ENCODE assay signal across 18 cellular contexts in the genomic region with DNA sequence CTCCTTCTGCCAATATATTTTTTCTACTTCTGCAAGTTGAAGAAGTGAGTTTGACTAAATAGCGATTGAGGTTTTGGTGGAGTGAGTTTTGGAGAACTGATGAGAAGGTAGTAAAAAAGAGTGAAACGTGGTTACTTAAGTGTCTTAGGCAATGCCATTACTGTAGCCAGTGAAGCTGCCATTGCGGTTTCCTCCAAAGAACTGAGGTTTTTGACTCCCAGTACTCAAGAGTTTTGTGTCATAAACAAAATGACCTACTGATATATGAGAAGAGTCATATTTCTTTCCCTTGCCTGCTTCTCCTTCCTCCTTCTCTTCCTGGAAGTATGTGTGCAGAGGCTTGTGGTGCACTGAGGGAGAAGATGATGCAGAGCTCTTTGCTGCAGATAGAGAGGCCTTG.
"Had no signal": no experiment of that assay in that cellular context is flagged by ENCODE, and none has a peak within 500 bp of the region (broad histone marks: within the 10 kb centered on the region; RNA-seq: fewer than 3 reads in every experiment).

No MANE protein-coding gene starts in this region.

- H3K27ac Mint-ChIP-seq: dendritic cell treated with granulocyte-macrophage colony-stimulating factor and Interleukin-4, amounts not matched to agents 40 ng/mL and 50 ng/mL, for 4 days; immature natural killer cell; mesothelial cell of epicardium had no signal

- H3K9me3 Mint-ChIP-seq: dendritic cell treated with granulocyte-macrophage colony-stimulating factor and Interleukin-4, amounts not matched to agents 40 ng/mL and 50 ng/mL, for 4 days; mesothelial cell of epicardium had no signal

- H3K27me3 Mint-ChIP-seq: dendritic cell treated with granulocyte-macrophage colony-stimulating factor and Interleukin-4, amounts not matched to agents 40 ng/mL and 50 ng/mL, for 4 days had no signal

- H3K4me2 ChIP-seq: smooth muscle cell had no signal

- H3K27me3 ChIP-seq: foreskin keratinocyte, right lobe of liver had no signal

- H3K9me3 ChIP-seq: lower lobe of right lung, right lobe of liver had no signal

- H3K36me3 ChIP-seq: lower lobe of right lung, right lobe of liver had no signal

- H3K4me3 ChIP-seq: lower lobe of right lung, right lobe of liver, smooth muscle cell had no signal

- H3K4me1 ChIP-seq: foreskin keratinocyte, lower lobe of right lung, right lobe of liver had no signal

- H3K27ac ChIP-seq: foreskin keratinocyte, lower lobe of right lung, right lobe of liver had no signal

- H3K4me3 Mint-ChIP-seq: dendritic cell treated with granulocyte-macrophage colony-stimulating factor and Interleukin-4, amounts not matched to agents 40 ng/mL and 50 ng/mL, for 4 days; immature natural killer cell; mesothelial cell of epicardium had no signal

- H3K36me3 Mint-ChIP-seq: immature natural killer cell, mesothelial cell of epicardium had no signal

- H3K4me1 Mint-ChIP-seq: immature natural killer cell had no signal

- DNase-seq: activated CD4-positive, CD25-positive, alpha-beta regulatory T cell treated with anti-CD3 and anti-CD28 coated beads, Interleukin-2, amount 50 U/mL, for 72 hours; activated effector memory CD4-positive, alpha-beta T cell treated with Interleukin-2 at 50 U/mL for 16 hours; activated naive CD4-positive, alpha-beta T cell treated with anti-CD3 and anti-CD28 coated beads, Interleukin-2, amount 50 U/mL, for 16 hours; activated T-cell treated with anti-CD3 and anti-CD28 coated beads, Interleukin-2, amount 50 U/mL, for 1 hour; effector memory CD4-positive, alpha-beta T cell; foreskin keratinocyte; head of caudate nucleus; immature natural killer cell; left cardiac atrium; lower lobe of right lung; right lobe of liver; stimulated activated CD4-positive, alpha-beta T cell treated with anti-CD3 and anti-CD28 coated beads, Interleukin-4, amount 100 ng/mL, for 4 hours; stimulated activated CD8-positive, alpha-beta memory T cell treated with anti-CD3 and anti-CD28 coated beads, Interleukin-4, amount 100 ng/mL, for 48 hours; stimulated activated naive CD4-positive, alpha-beta T cell treated with Interleukin-2 at 50 U/mL for 16 hours; T-helper 9 cell had no signal
